ENCODE assay signal across 8 cellular contexts in the genomic region with DNA sequence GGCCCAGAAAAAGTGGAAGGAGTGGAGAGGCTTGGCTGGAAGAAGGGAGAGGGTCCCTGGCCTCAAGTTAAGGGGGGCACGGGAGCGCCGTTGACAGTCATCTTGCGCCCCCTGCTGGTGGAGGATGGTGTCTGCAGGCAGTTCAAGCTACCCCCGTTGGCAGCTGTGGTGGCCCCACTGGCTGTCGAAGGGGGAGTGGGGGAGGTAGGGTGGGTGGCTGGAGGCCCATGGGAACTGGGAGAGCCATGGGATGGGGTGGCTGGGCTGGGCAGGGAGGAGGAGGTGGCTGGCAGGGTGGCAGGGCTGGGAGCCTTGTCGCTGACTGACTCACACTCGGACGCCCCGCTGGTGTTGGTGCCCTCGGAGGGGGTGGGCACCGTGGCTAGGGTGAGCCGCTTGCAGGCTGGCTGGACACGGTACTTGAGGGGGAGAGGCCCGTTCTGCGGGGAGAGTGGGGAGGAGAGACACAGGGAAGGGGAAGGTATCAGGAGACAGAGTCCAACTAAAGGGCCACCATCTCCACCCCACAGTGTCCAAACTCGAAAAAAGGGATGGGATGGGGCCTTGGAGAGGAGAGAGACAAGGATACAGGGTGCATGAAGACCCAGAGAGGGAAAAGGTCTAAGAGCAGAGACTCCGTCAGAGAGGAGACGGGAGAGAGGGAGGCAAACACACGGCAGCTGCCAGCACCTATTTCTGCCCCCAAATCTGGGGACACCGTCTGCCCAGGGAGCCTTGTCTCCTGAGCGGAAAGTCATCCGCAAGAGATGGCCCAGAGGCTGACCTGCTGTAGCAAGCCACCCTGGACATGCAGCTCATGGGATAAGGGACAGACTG. TPM values are rescaled to one million over a fixed set of nuclear protein-coding genes. Genes with fewer than 3 reads are reported as not detected.
A peak's percentile ranks its signal among the peaks of the same experiment; 100 is the strongest.
DNase-seq lines count a peak whose midpoint lies in the region; ATAC-seq and TF ChIP-seq lines count a peak whose summit lies in the region.

No MANE protein-coding gene starts in this region.

- H3K27ac ChIP-seq in OCI-LY3 (ENCODE audit: low read length) (no peak overlapping the region), aorta (ENCODE audit: low read depth in 1 of 2, low read length in 2 of 2) (no peak overlapping the region)

- no peak overlapping the region for H3K4me3 ChIP-seq in OCI-LY3 (ENCODE audit: low read length)
- no peak overlapping the region for H3K4me3 ChIP-seq in fibroblast of villous mesenchyme (ENCODE audit: low read depth, low read length)
- H3K4me3 ChIP-seq in aorta (ENCODE audit: low read length in 2 of 2), result no peak overlapping the region

- H3K27me3 Mint-ChIP-seq in activated T-helper 1 cell treated with anti-CD3 and anti-CD28 coated beads, Interleukin-12 subunit alpha, Interleukin-12 subunit beta, Interleukin-2, Interleukin-4 antibody, amounts not matched to agents 30 ng/mL and 10 ng/mL and 1 ng/mL, durations not matched to agents 14 hours and 24 hours and 36 hours (ENCODE audit: insufficient read depth), result peaks cover 2% of the 10 kb centered on the region

- H3K27me3 ChIP-seq in OCI-LY3 (ENCODE audit: low read depth, low read length) (no peaks in the 10 kb centered on the region), aorta (ENCODE audit: control insufficient read depth in 1 of 2, insufficient read depth in 2 of 2, low read length in 1 of 2) (no peaks in the 10 kb centered on the region)

- H3K36me3 Mint-ChIP-seq in activated T-helper 1 cell treated with anti-CD3 and anti-CD28 coated beads, Interleukin-12 subunit alpha, Interleukin-12 subunit beta, Interleukin-2, Interleukin-4 antibody, amounts not matched to agents 30 ng/mL and 10 ng/mL and 1 ng/mL, durations not matched to agents 14 hours and 24 hours and 36 hours (ENCODE audit: low read depth), result peaks cover 15% of the 10 kb centered on the region

- TF ChIP-seq CTCF in OCI-LY3 (IDR thresholded peaks at IDR 0.05; ENCODE audit: low read depth, low read length), result peak; percentile 84
- TF ChIP-seq CTCF in fibroblast of villous mesenchyme (IDR thresholded peaks at IDR 0.05; ENCODE audit: insufficient read depth, low read depth, low read length), result peak; percentile 90

- no peaks in the 10 kb centered on the region for H3K9me3 Mint-ChIP-seq in activated T-helper 1 cell treated with anti-CD3 and anti-CD28 coated beads, Interleukin-12 subunit alpha, Interleukin-12 subunit beta, Interleukin-2, Interleukin-4 antibody, amounts not matched to agents 30 ng/mL and 10 ng/mL and 1 ng/mL, durations not matched to agents 14 hours and 24 hours and 36 hours

- peak; percentile 59 for DNase-seq in NK-92 treated with Interleukin-12 subunit alpha and Interleukin-12 subunit beta, amount 100 ng/mL, for 24 hours (lab: John Stamatoyannopoulos, UW)
- DNase-seq in NK-92 (lab: John Stamatoyannopoulos, UW; ENCODE audit: unreplicated experiment) (no peak), fibroblast of villous mesenchyme (ENCODE audit: low read depth) (peak; percentile 24), posterior cingulate gyrus (peak in 9 of 10 donors; percentile 62 to 96 (median 73)), aorta (peak; percentile 72 to 92)
- peak; percentile 59 for DNase-seq in activated T-helper 1 cell treated with anti-CD3 and anti-CD28 coated beads, Interleukin-12 subunit alpha, Interleukin-12 subunit beta, Interleukin-2, Interleukin-4 antibody, amounts not matched to agents 30 ng/mL and 10 ng/mL and 1 ng/mL, durations not matched to agents 14 hours and 24 hours and 36 hours (ENCODE audit: low spot score)

- WGBS in aorta, 2 donors, result 26 to 27% methylated on average over 23 of the region's 23 CpGs

- H3K27ac Mint-ChIP-seq in activated T-helper 1 cell treated with anti-CD3 and anti-CD28 coated beads, Interleukin-12 subunit alpha, Interleukin-12 subunit beta, Interleukin-2, Interleukin-4 antibody, amounts not matched to agents 30 ng/mL and 10 ng/mL and 1 ng/mL, durations not matched to agents 14 hours and 24 hours and 36 hours, result peak overlapping the region; percentile 61

- peaks cover 11% of the 10 kb centered on the region; the same call in 1 of the 2 replicates for H3K79me2 ChIP-seq in OCI-LY3 (ENCODE audit: low read length)

- H3K36me3 ChIP-seq in OCI-LY3 (replicated peaks; ENCODE audit: low read depth, low read length) (peaks cover 11% of the 10 kb centered on the region), aorta (ENCODE audit: control insufficient read depth in 1 of 2, insufficient read depth in 2 of 2, low read length in 1 of 2) (peaks cover 0 to 6% of the 10 kb centered on the region in 2 donors)

- no peak overlapping the region for H3K4me3 Mint-ChIP-seq in activated T-helper 1 cell treated with anti-CD3 and anti-CD28 coated beads, Interleukin-12 subunit alpha, Interleukin-12 subunit beta, Interleukin-2, Interleukin-4 antibody, amounts not matched to agents 30 ng/mL and 10 ng/mL and 1 ng/mL, durations not matched to agents 14 hours and 24 hours and 36 hours

- no peak overlapping the region for H3K4me2 ChIP-seq in OCI-LY3 (ENCODE audit: low read length)

- ATAC-seq in aorta (ENCODE audit: low FRiP score) (peak; percentile 56), HG03025 (IDR thresholded peaks at IDR 0.05; ENCODE audit: low FRiP score, unreplicated experiment) (no peak)

- H4K20me1 ChIP-seq in OCI-LY3 (ENCODE audit: insufficient read depth, low read length), result no peaks in the 10 kb centered on the region

- H3K4me1 ChIP-seq in OCI-LY3 (ENCODE audit: low read length) (peaks cover 11% of the 10 kb centered on the region), aorta (ENCODE audit: control insufficient read depth in 1 of 2, insufficient read depth in 2 of 2, low read length in 2 of 2) (no peaks in the 10 kb centered on the region)

- H3K4me1 Mint-ChIP-seq in activated T-helper 1 cell treated with anti-CD3 and anti-CD28 coated beads, Interleukin-12 subunit alpha, Interleukin-12 subunit beta, Interleukin-2, Interleukin-4 antibody, amounts not matched to agents 30 ng/mL and 10 ng/mL and 1 ng/mL, durations not matched to agents 14 hours and 24 hours and 36 hours (ENCODE audit: low read depth), result peaks cover 49% of the 10 kb centered on the region

- no peak overlapping the region for H2AFZ ChIP-seq in OCI-LY3 (ENCODE audit: low read depth, low read length)

- H3K9me3 ChIP-seq in OCI-LY3 (ENCODE audit: insufficient read depth, low read length) (no peaks in the 10 kb centered on the region), aorta (ENCODE audit: control insufficient read depth, low read length) (no peaks in the 10 kb centered on the region)

- intact Hi-C loops in activated T-helper 1 cell treated with anti-CD3 and anti-CD28 coated beads, Interleukin-12 subunit alpha, Interleukin-12 subunit beta, Interleukin-2, Interleukin-4 antibody, amounts not matched to agents 30 ng/mL and 10 ng/mL and 1 ng/mL, durations not matched to agents 14 hours and 24 hours and 36 hours (cut with micrococcal nuclease), result loop anchor here (1.0 kb wide), 1 partner anchor 58 kb away; no protein-coding TSS in a partner anchor
- intact Hi-C loops in posterior cingulate gyrus (cut with DNase I) (loop anchor here (1.0 kb wide), 1 partner anchor 58 kb away; no protein-coding TSS in a partner anchor), aorta (cut with DNase I) (loop anchor here (2.0 to 10.0 kb wide), 2 partner anchors 59 to 419 kb away; partner anchors contain the start of gene PLXDC1 (in 1 of the 2))

- H3K9ac ChIP-seq in OCI-LY3 (ENCODE audit: low read length), result no peak overlapping the region

RNA-seq across cellular contexts. Expression of gene CISD3, which starts 5.2 kb away (rescaled TPM):
- total RNA-seq in activated T-helper 1 cell treated with anti-CD3 and anti-CD28 coated beads, Interleukin-12 subunit alpha, Interleukin-12 subunit beta, Interleukin-2, Interleukin-4 antibody, amounts not matched to agents 30 ng/mL and 10 ng/mL and 1 ng/mL, durations not matched to agents 14 hours and 24 hours and 36 hours, result 39.2 and 41.4 TPM in 2 replicates
- total RNA-seq in fibroblast of villous mesenchyme, result 2.6 and 3.9 TPM in 2 replicates
- total RNA-seq in aorta, result 10 to 100 TPM; 18.3 to 18.8 TPM
- 10 to 100 TPM; 42.4 to 59.0 TPM for polyA plus RNA-seq in aorta

RNA-seq across cellular contexts. Expression of gene PCGF2, which starts 12.8 kb away (rescaled TPM):
- total RNA-seq in activated T-helper 1 cell treated with anti-CD3 and anti-CD28 coated beads, Interleukin-12 subunit alpha, Interleukin-12 subunit beta, Interleukin-2, Interleukin-4 antibody, amounts not matched to agents 30 ng/mL and 10 ng/mL and 1 ng/mL, durations not matched to agents 14 hours and 24 hours and 36 hours, result 3.7 and 4.6 TPM in 2 replicates
- total RNA-seq in fibroblast of villous mesenchyme (4.2 and 7.8 TPM in 2 replicates), aorta (10 to 100 TPM; 61.4 to 75.5 TPM)
- polyA plus RNA-seq in aorta, result 10 to 100 TPM; 32.8 to 33.2 TPM

RNA-seq across cellular contexts. Expression of gene PSMB3, which starts 17.2 kb away (rescaled TPM):
- total RNA-seq in activated T-helper 1 cell treated with anti-CD3 and anti-CD28 coated beads, Interleukin-12 subunit alpha, Interleukin-12 subunit beta, Interleukin-2, Interleukin-4 antibody, amounts not matched to agents 30 ng/mL and 10 ng/mL and 1 ng/mL, durations not matched to agents 14 hours and 24 hours and 36 hours, result 349 and 366 TPM in 2 replicates
- total RNA-seq in fibroblast of villous mesenchyme (328 and 392 TPM in 2 replicates), aorta (100 to 1,000 TPM in 1 of 2 donors, 10 to 100 TPM in 1; 99.9 to 109 TPM)
- 100 to 1,000 TPM; 164 to 183 TPM for polyA plus RNA-seq in aorta

RNA-seq across cellular contexts. Expression of gene MLLT6, which starts 30.3 kb away (rescaled TPM):
- 250 and 252 TPM in 2 replicates for total RNA-seq in activated T-helper 1 cell treated with anti-CD3 and anti-CD28 coated beads, Interleukin-12 subunit alpha, Interleukin-12 subunit beta, Interleukin-2, Interleukin-4 antibody, amounts not matched to agents 30 ng/mL and 10 ng/mL and 1 ng/mL, durations not matched to agents 14 hours and 24 hours and 36 hours
- total RNA-seq in fibroblast of villous mesenchyme (24.2 and 25.5 TPM in 2 replicates), aorta (100 to 1,000 TPM; 124 to 195 TPM)
- polyA plus RNA-seq in aorta, result 10 to 100 TPM; 28.7 to 70.1 TPM
